ENCODE assay signal across 12 cellular contexts in the genomic region with DNA sequence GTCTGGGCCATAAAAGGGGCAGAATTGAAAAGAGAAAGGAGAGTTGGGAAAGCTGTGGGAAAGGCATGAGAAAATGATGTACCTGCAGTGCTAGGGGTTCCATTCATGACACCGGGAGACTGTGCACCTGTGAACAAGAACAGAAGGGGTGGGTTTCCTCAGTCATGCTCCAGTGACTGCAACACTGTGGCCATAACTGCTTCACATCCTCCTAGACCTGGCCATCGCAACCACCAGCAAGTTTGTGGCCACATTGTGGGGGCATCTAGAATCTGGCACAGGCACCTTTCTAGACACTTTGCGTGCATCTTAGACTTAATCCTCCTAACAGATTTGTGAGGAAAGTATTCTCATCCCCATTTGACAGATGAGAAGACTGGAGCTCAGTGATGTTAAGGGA. TPM values are rescaled to one million over a fixed set of nuclear protein-coding genes. Genes with fewer than 3 reads are reported as not detected.
"Had no signal": no experiment of that assay in that cellular context is flagged by ENCODE, and none has a peak within 500 bp of the region (broad histone marks: within the 10 kb centered on the region; RNA-seq: fewer than 3 reads in every experiment).

No MANE protein-coding gene starts in this region.

- H3K27ac ChIP-seq: GM23248 had no signal

- H2AFZ ChIP-seq: GM23248, GM23338 had no signal

- H3K4me2 ChIP-seq: GM23338 had no signal

- H3K4me3 ChIP-seq: GM23248, GM23338, HAP-1 had no signal

- H3K9ac ChIP-seq: GM23248 had no signal

- ATAC-seq: GM23338, HCT116 had no signal

- H3K36me3 ChIP-seq: HAP-1 had no signal

- FAIRE-seq: H1, H54 had no signal

- H3K9me3 Mint-ChIP-seq: GM23338 had no signal

- H3K4me1 ChIP-seq: HAP-1 had no signal

- H3K4me1 Mint-ChIP-seq: GM23338 had no signal

- DNase-seq: GM23248, GOT3, H7, H9, HCEC 1CT, HFFc6 had no signal

- H3K9me3 ChIP-seq: HAP-1 had no signal

- H3K4me3 Mint-ChIP-seq: GM23338, H9, HFFc6 had no signal

- H3K27ac Mint-ChIP-seq: GM23338, H9, HFFc6 had no signal

RNA-seq across cellular contexts. Expression of gene GP2, which starts 12.7 kb away (rescaled TPM):
- total RNA-seq: GM23248, GM23338, H1, H4, H7, H9, HFFc6 had no signal
- polyA plus RNA-seq: GM23248, GM23338, H1 had no signal

RNA-seq across cellular contexts. Expression of gene UMOD, which starts 37.9 kb away (rescaled TPM):
- total RNA-seq: GM23248, GM23338, H1, H4, H7, H9, HFFc6 had no signal
- polyA plus RNA-seq: GM23248, GM23338, H1 had no signal
